Comparison of ENCODE assay signal across 14 cellular contexts in genomic region chr1:231390071-231390470, GRCh38. TPM values are rescaled to one million over a fixed set of nuclear protein-coding genes. Genes with fewer than 3 reads are reported as not detected.
DNase-seq lines count a peak whose midpoint lies in the region; ATAC-seq and TF ChIP-seq lines count a peak whose summit lies in the region.
"Had no signal": no experiment of that assay in that cellular context is flagged by ENCODE, and none has a peak within 500 bp of the region (broad histone marks: within the 10 kb centered on the region; RNA-seq: fewer than 3 reads in every experiment).

No MANE protein-coding gene starts in this region.

- H3K4me1 Mint-ChIP-seq in MCF 10A (ENCODE audit: insufficient read depth, unreplicated experiment): peaks cover 54% of the 10 kb centered on the region
- H3K4me1 Mint-ChIP-seq in activated T-helper 1 cell treated with anti-CD3 and anti-CD28 coated beads, Interleukin-12 subunit alpha, Interleukin-12 subunit beta, Interleukin-2, Interleukin-4 antibody, amounts not matched to agents 30 ng/mL and 10 ng/mL and 1 ng/mL, durations not matched to agents 14 hours and 24 hours and 36 hours (ENCODE audit: low read depth): peaks cover 53% of the 10 kb centered on the region
- H3K4me1 Mint-ChIP-seq in stimulated activated naive CD8-positive, alpha-beta T cell treated with anti-CD3 and anti-CD28 coated beads, Interleukin-15, amount 100 ng/mL, for 72 hours: peaks cover 41% of the 10 kb centered on the region

- no peak overlapping the region for H3K27ac ChIP-seq in breast epithelium
- H3K27ac ChIP-seq: BLaER1, thyroid gland had no signal

- no peak for TF ChIP-seq POLR2A in breast epithelium (IDR thresholded peaks at IDR 0.05)

- no peaks in the 10 kb centered on the region for H3K9me3 ChIP-seq in breast epithelium
- H3K9me3 ChIP-seq: pancreas, thyroid gland had no signal

- H3K4me3 Mint-ChIP-seq in MCF 10A (ENCODE audit: unreplicated experiment): no peak overlapping the region
- peak overlapping the region; percentile 48 for H3K4me3 Mint-ChIP-seq in activated T-helper 1 cell treated with anti-CD3 and anti-CD28 coated beads, Interleukin-12 subunit alpha, Interleukin-12 subunit beta, Interleukin-2, Interleukin-4 antibody, amounts not matched to agents 30 ng/mL and 10 ng/mL and 1 ng/mL, durations not matched to agents 14 hours and 24 hours and 36 hours
- H3K4me3 Mint-ChIP-seq in stimulated activated naive CD8-positive, alpha-beta T cell treated with anti-CD3 and anti-CD28 coated beads, Interleukin-15, amount 100 ng/mL, for 72 hours: peak overlapping the region in 1 of 2 donors; percentile 41

- H3K27ac Mint-ChIP-seq in MCF 10A (ENCODE audit: low read depth, unreplicated experiment): peak overlapping the region; percentile 26
- peak overlapping the region; percentile 50 for H3K27ac Mint-ChIP-seq in activated T-helper 1 cell treated with anti-CD3 and anti-CD28 coated beads, Interleukin-12 subunit alpha, Interleukin-12 subunit beta, Interleukin-2, Interleukin-4 antibody, amounts not matched to agents 30 ng/mL and 10 ng/mL and 1 ng/mL, durations not matched to agents 14 hours and 24 hours and 36 hours
- H3K27ac Mint-ChIP-seq in stimulated activated naive CD8-positive, alpha-beta T cell treated with anti-CD3 and anti-CD28 coated beads, Interleukin-15, amount 100 ng/mL, for 72 hours: no peak overlapping the region

- no peak for TF ChIP-seq CTCF in MCF 10A (IDR thresholded peaks at IDR 0.05; ENCODE audit: unreplicated experiment)
- no peak for TF ChIP-seq CTCF in breast epithelium (IDR thresholded peaks at IDR 0.05)
- TF ChIP-seq CTCF in fibroblast of villous mesenchyme (IDR thresholded peaks at IDR 0.05; ENCODE audit: insufficient read depth, low read depth, low read length): no peak

- H3K27me3 Mint-ChIP-seq in MCF 10A (ENCODE audit: insufficient read depth, unreplicated experiment): no peaks in the 10 kb centered on the region
- no peaks in the 10 kb centered on the region for H3K27me3 Mint-ChIP-seq in activated T-helper 1 cell treated with anti-CD3 and anti-CD28 coated beads, Interleukin-12 subunit alpha, Interleukin-12 subunit beta, Interleukin-2, Interleukin-4 antibody, amounts not matched to agents 30 ng/mL and 10 ng/mL and 1 ng/mL, durations not matched to agents 14 hours and 24 hours and 36 hours (ENCODE audit: insufficient read depth)
- H3K27me3 Mint-ChIP-seq in stimulated activated naive CD8-positive, alpha-beta T cell treated with anti-CD3 and anti-CD28 coated beads, Interleukin-15, amount 100 ng/mL, for 72 hours: no peaks in the 10 kb centered on the region

- CTCF ChIA-PET in MCF 10A (lab: Yijun Ruan, JAX): interaction anchor here (0.6 kb wide), 1 partner anchor 25 kb away, joined by 3 read pairs; no protein-coding TSS in a partner anchor

- no peaks in the 10 kb centered on the region for H3K9me3 Mint-ChIP-seq in MCF 10A (ENCODE audit: unreplicated experiment)
- no peaks in the 10 kb centered on the region for H3K9me3 Mint-ChIP-seq in activated T-helper 1 cell treated with anti-CD3 and anti-CD28 coated beads, Interleukin-12 subunit alpha, Interleukin-12 subunit beta, Interleukin-2, Interleukin-4 antibody, amounts not matched to agents 30 ng/mL and 10 ng/mL and 1 ng/mL, durations not matched to agents 14 hours and 24 hours and 36 hours
- H3K9me3 Mint-ChIP-seq in stimulated activated naive CD8-positive, alpha-beta T cell treated with anti-CD3 and anti-CD28 coated beads, Interleukin-15, amount 100 ng/mL, for 72 hours: no peaks in the 10 kb centered on the region

- peaks cover 0 to 4% of the 10 kb centered on the region in 2 donors for H3K4me1 ChIP-seq in breast epithelium
- H3K4me1 ChIP-seq: BLaER1 had no signal

- no peaks in the 10 kb centered on the region for H3K27me3 ChIP-seq in breast epithelium
- H3K27me3 ChIP-seq: BLaER1, pancreas, thyroid gland had no signal

- DNase-seq in MCF 10A (ENCODE audit: unreplicated experiment) (peak; percentile 57), breast epithelium (ENCODE audit: low spot score in 2 of 2) (no peak), fibroblast of villous mesenchyme (ENCODE audit: low read depth) (peak; percentile 48), SK-N-DZ (ENCODE audit: low spot score) (no peak), dedifferentiated amniotic fluid mesenchymal stem cell (ENCODE audit: extremely low spot score) (no peak), islet precursor cell (no peak)
- DNase-seq in activated T-helper 1 cell treated with anti-CD3 and anti-CD28 coated beads, Interleukin-12 subunit alpha, Interleukin-12 subunit beta, Interleukin-2, Interleukin-4 antibody, amounts not matched to agents 30 ng/mL and 10 ng/mL and 1 ng/mL, durations not matched to agents 14 hours and 24 hours and 36 hours (ENCODE audit: low spot score): no peak
- DNase-seq in stimulated activated naive CD8-positive, alpha-beta T cell treated with anti-CD3 and anti-CD28 coated beads, Interleukin-15, amount 100 ng/mL, for 72 hours: no peak
- DNase-seq: activated CD8-positive, alpha-beta memory T cell treated with anti-CD3 and anti-CD28 coated beads, Interleukin-2, amount 50 U/mL, for 48 hours; cerebellar nuclear complex; foreskin melanocyte; pancreas; thyroid gland had no signal

- POLR2A ChIA-PET in MCF 10A (lab: Yijun Ruan, JAX): interaction anchor here (0.6 to 18.4 kb wide), 10 partner anchors 9 to 1000 kb away, joined by 3 to 247 read pairs (median 4); partner anchors contain the start of gene EGLN1

- no TSS peak for BruUV-seq in MCF 10A (replicated peaks; lab: Mats Ljungman, UMichigan)

- H3K4me3 ChIP-seq in breast epithelium: no peak overlapping the region
- no peak overlapping the region for H3K4me3 ChIP-seq in fibroblast of villous mesenchyme (ENCODE audit: low read depth, low read length)
- H3K4me3 ChIP-seq: BLaER1, pancreas, thyroid gland had no signal

- ATAC-seq in stimulated activated naive CD8-positive, alpha-beta T cell treated with anti-CD3 and anti-CD28 coated beads, Interleukin-15, amount 100 ng/mL, for 72 hours: peak; percentile 86

- H3K36me3 ChIP-seq in breast epithelium: no peaks in the 10 kb centered on the region
- H3K36me3 ChIP-seq: pancreas, thyroid gland had no signal

- intact Hi-C loops in MCF 10A (cut with micrococcal nuclease) (no loop called here), breast epithelium (cut with DNase I; ENCODE audit: low total_unique reads) (no loop called here)
- intact Hi-C loops in activated T-helper 1 cell treated with anti-CD3 and anti-CD28 coated beads, Interleukin-12 subunit alpha, Interleukin-12 subunit beta, Interleukin-2, Interleukin-4 antibody, amounts not matched to agents 30 ng/mL and 10 ng/mL and 1 ng/mL, durations not matched to agents 14 hours and 24 hours and 36 hours (cut with micrococcal nuclease): loop anchor here (1.0 to 2.0 kb wide), 2 partner anchors 13 to 29 kb away; no protein-coding TSS in a partner anchor

- no peaks in the 10 kb centered on the region for H3K36me3 Mint-ChIP-seq in MCF 10A (ENCODE audit: insufficient read depth, unreplicated experiment)
- peaks cover 14% of the 10 kb centered on the region for H3K36me3 Mint-ChIP-seq in activated T-helper 1 cell treated with anti-CD3 and anti-CD28 coated beads, Interleukin-12 subunit alpha, Interleukin-12 subunit beta, Interleukin-2, Interleukin-4 antibody, amounts not matched to agents 30 ng/mL and 10 ng/mL and 1 ng/mL, durations not matched to agents 14 hours and 24 hours and 36 hours (ENCODE audit: low read depth)

RNA-seq across cellular contexts. Expression of gene EGLN1, which starts 32.0 kb away (rescaled TPM):
- total RNA-seq in MCF 10A (2022) (67.3 and 68.8 TPM in 2 replicates), breast epithelium (10 to 100 TPM; 33.8 to 45.6 (median 38.1) TPM), fibroblast of villous mesenchyme (33.8 and 53.5 TPM in 2 replicates)
- total RNA-seq in activated T-helper 1 cell treated with anti-CD3 and anti-CD28 coated beads, Interleukin-12 subunit alpha, Interleukin-12 subunit beta, Interleukin-2, Interleukin-4 antibody, amounts not matched to agents 30 ng/mL and 10 ng/mL and 1 ng/mL, durations not matched to agents 14 hours and 24 hours and 36 hours: 17.1 and 17.8 TPM in 2 replicates
- polyA plus RNA-seq in SK-N-DZ (2014; cell fraction: cytosol; rRNA removed): 12.6 and 14.4 TPM in 2 replicates
- 3.8 and 6.1 TPM in 2 replicates for polyA plus RNA-seq in SK-N-DZ (2014; cell fraction: nucleus; rRNA removed)

RNA-seq across cellular contexts. Expression of gene SPRTN, which starts 52.0 kb away (rescaled TPM):
- 30.4 and 36.9 TPM in 2 replicates for total RNA-seq in MCF 10A (2022)
- 10 to 100 TPM; 13.8 to 23.6 (median 15.2) TPM for total RNA-seq in breast epithelium
- 13.5 and 14.5 TPM in 2 replicates for total RNA-seq in activated T-helper 1 cell treated with anti-CD3 and anti-CD28 coated beads, Interleukin-12 subunit alpha, Interleukin-12 subunit beta, Interleukin-2, Interleukin-4 antibody, amounts not matched to agents 30 ng/mL and 10 ng/mL and 1 ng/mL, durations not matched to agents 14 hours and 24 hours and 36 hours
- total RNA-seq in fibroblast of villous mesenchyme: 20.6 and 23.7 TPM in 2 replicates
- 14.0 and 15.9 TPM in 2 replicates for polyA plus RNA-seq in SK-N-DZ (2014; cell fraction: cytosol; rRNA removed)
- polyA plus RNA-seq in SK-N-DZ (2014; cell fraction: nucleus; rRNA removed): 12.6 and 12.7 TPM in 2 replicates

RNA-seq across cellular contexts. Expression of gene EXOC8, which starts 52.4 kb away (rescaled TPM):
- 24.0 and 28.5 TPM in 2 replicates for total RNA-seq in MCF 10A (2022)
- 10 to 100 TPM; 13.1 to 17.7 (median 15.0) TPM for total RNA-seq in breast epithelium
- 14.4 and 15.6 TPM in 2 replicates for total RNA-seq in activated T-helper 1 cell treated with anti-CD3 and anti-CD28 coated beads, Interleukin-12 subunit alpha, Interleukin-12 subunit beta, Interleukin-2, Interleukin-4 antibody, amounts not matched to agents 30 ng/mL and 10 ng/mL and 1 ng/mL, durations not matched to agents 14 hours and 24 hours and 36 hours
- 13.9 and 21.2 TPM in 2 replicates for total RNA-seq in fibroblast of villous mesenchyme
- 5.3 and 5.9 TPM in 2 replicates for polyA plus RNA-seq in SK-N-DZ (2014; cell fraction: cytosol; rRNA removed)
- 3.8 and 4.3 TPM in 2 replicates for polyA plus RNA-seq in SK-N-DZ (2014; cell fraction: nucleus; rRNA removed)

Comparison
In these comparisons a context has a peak if more than half of its experiments do, and no peak if none do; other contexts are left out.
1. DNase-seq: peak in MCF 10A (single experiment) and fibroblast of villous mesenchyme (single experiment); none in breast epithelium (0 of 2), activated T-helper 1 cell treated with anti-CD3 and anti-CD28 coated beads, Interleukin-12 subunit alpha, Interleukin-12 subunit beta, Interleukin-2, Interleukin-4 antibody, amounts not matched to agents 30 ng/mL and 10 ng/mL and 1 ng/mL, durations not matched to agents 14 hours and 24 hours and 36 hours (single experiment), stimulated activated naive CD8-positive, alpha-beta T cell treated with anti-CD3 and anti-CD28 coated beads, Interleukin-15, amount 100 ng/mL, for 72 hours (0 of 2), SK-N-DZ (single experiment), dedifferentiated amniotic fluid mesenchymal stem cell (single experiment) and islet precursor cell (single experiment).
2. H3K27ac Mint-ChIP-seq: peak in MCF 10A (single experiment) and activated T-helper 1 cell treated with anti-CD3 and anti-CD28 coated beads, Interleukin-12 subunit alpha, Interleukin-12 subunit beta, Interleukin-2, Interleukin-4 antibody, amounts not matched to agents 30 ng/mL and 10 ng/mL and 1 ng/mL, durations not matched to agents 14 hours and 24 hours and 36 hours (single experiment); none in stimulated activated naive CD8-positive, alpha-beta T cell treated with anti-CD3 and anti-CD28 coated beads, Interleukin-15, amount 100 ng/mL, for 72 hours (0 of 2).